18 cellular contexts compared by ENCODE assay signal in genomic region chr5:53712327-53712726, GRCh38.
DNase-seq lines count a peak whose midpoint lies in the region; ATAC-seq, FAIRE-seq and TF ChIP-seq lines count a peak whose summit lies in the region.
"Had no signal": no experiment of that assay in that cellular context is flagged by ENCODE, and none has a peak within 500 bp of the region (broad histone marks: within the 10 kb centered on the region; RNA-seq: fewer than 3 reads in every experiment).

No MANE protein-coding gene starts in this region.

- WGBS in sigmoid colon, 2 donors, result 93 to 98% methylated on average over 4 of the region's 4 CpGs
- WGBS in mesenchymal stem cell, result 89% methylated on average over 4 of the region's 4 CpGs
- no CpG with 5 or more reads among the region's 4 CpGs for WGBS in H9 (ENCODE audit: extremely low coverage, insufficient read length, low lambda C conversion rate)

- TF ChIP-seq POLR2A in sigmoid colon (IDR thresholded peaks at IDR 0.05), result no peak

- TF ChIP-seq CTCF in sigmoid colon (IDR thresholded peaks at IDR 0.05) (no peak), H9 (conservative IDR thresholded peaks at IDR 0.05) (no peak), glutamatergic neuron (IDR thresholded peaks at IDR 0.05; ENCODE audit: partially characterized antibody, unreplicated experiment) (no peak)

- H2BK15ac ChIP-seq in mesenchymal stem cell (ENCODE audit: low read depth, poor library complexity, severe bottlenecking), result no peak overlapping the region
- H2BK15ac ChIP-seq in H9 (ENCODE audit: low read depth, low read length), result no peak overlapping the region

- H2BK120ac ChIP-seq in mesenchymal stem cell (ENCODE audit: low read depth, low read length) (no peak overlapping the region), H9 (ENCODE audit: low read depth, low read length, poor library complexity, severe bottlenecking) (no peak overlapping the region)

- H3K9me3 Mint-ChIP-seq in H9 (peaks cover 22 to 30% of the 10 kb centered on the region in 2 experiments), T-cell (peaks cover 31 to 48% (median 45%) of the 10 kb centered on the region in 3 donors), glutamatergic neuron (ENCODE audit: unreplicated experiment) (peaks cover 4% of the 10 kb centered on the region)

- H3K4me1 Mint-ChIP-seq in H9, result peaks cover 7 to 8% of the 10 kb centered on the region in 2 experiments; a peak in 3 of 4 replicates
- H3K4me1 Mint-ChIP-seq in T-cell, result no peaks in the 10 kb centered on the region
- no peaks in the 10 kb centered on the region for H3K4me1 Mint-ChIP-seq in glutamatergic neuron (ENCODE audit: low read depth, unreplicated experiment)

- H3K9ac ChIP-seq in mesenchymal stem cell (ENCODE audit: low read length), result no peak overlapping the region
- H3K9ac ChIP-seq in H9 (ENCODE audit: extremely low read depth, insufficient read length, low read length), result no peak overlapping the region

- CTCF ChIA-PET in T-cell (lab: Charles Lee), result no interaction called here

- FAIRE-seq in HTR-8/SVneo (lab: Jason Lieb, UNC), result peak; percentile 66
- FAIRE-seq: GM19239, H54 had no signal

- no peak for TF ChIP-seq EP300 in sigmoid colon (IDR thresholded peaks at IDR 0.05)

- peak; percentile 10 for DNase-seq in EH (ENCODE audit: low read depth)
- DNase-seq in HTR-8/SVneo (ENCODE audit: insufficient read length, low spot score), result no peak
- DNase-seq in fibroblast of gingiva (ENCODE audit: low read depth), result peak; percentile 79
- peak; percentile 53 for DNase-seq in sigmoid colon
- no peak for DNase-seq in mesenchymal stem cell
- no peak for DNase-seq in H9
- no peak for DNase-seq in T-cell
- DNase-seq in glutamatergic neuron, result no peak
- DNase-seq: C1 segment of cervical spinal cord, DMS 273 treated with DMSO at 0.1 percent for 48 hours, NCI-H1436, NCI-H2029 treated with DMSO at 0.1 percent for 48 hours, NCI-H2227 treated with DMSO at 0.1 percent for 48 hours, NCI-H524 treated with DMSO at 0.1 percent for 48 hours, Right ventricle myocardium superior had no signal

- H4K8ac ChIP-seq in mesenchymal stem cell (ENCODE audit: low read length), result no peak overlapping the region
- H4K8ac ChIP-seq in H9 (replicated peaks; ENCODE audit: insufficient read length, low read depth, low read length), result no peak overlapping the region

- H3K36me3 Mint-ChIP-seq in H9 (ENCODE audit: insufficient read depth in 1 of 3, low read depth in 3 of 3), result peaks cover 13 to 20% (median 17%) of the 10 kb centered on the region in 3 experiments
- H3K36me3 Mint-ChIP-seq in T-cell, result peaks cover 3% of the 10 kb centered on the region
- H3K36me3 Mint-ChIP-seq in glutamatergic neuron (ENCODE audit: unreplicated experiment), result peaks cover 19% of the 10 kb centered on the region

- H3K23me2 ChIP-seq in H9 (ENCODE audit: insufficient read length, low read depth, low read length, poor library complexity, severe bottlenecking), result no peaks in the 10 kb centered on the region

- H3K27me3 ChIP-seq in sigmoid colon (no peaks in the 10 kb centered on the region), mesenchymal stem cell (ENCODE audit: control insufficient read depth in 1 of 2, insufficient read depth in 1 of 2, low read length in 2 of 2) (no peaks in the 10 kb centered on the region), H9 (ENCODE audit: insufficient read depth, low read length) (no peaks in the 10 kb centered on the region)

- H3K27ac ChIP-seq in sigmoid colon, result no peak overlapping the region
- no peak overlapping the region for H3K27ac ChIP-seq in mesenchymal stem cell (ENCODE audit: low read length, poor library complexity, severe bottlenecking)
- H3K27ac ChIP-seq in H9 (ENCODE audit: insufficient read length, low read depth, low read length), result no peak overlapping the region
- H3K27ac ChIP-seq: SK-N-MC had no signal

- H3K4me3 ChIP-seq in sigmoid colon (no peak overlapping the region), mesenchymal stem cell (ENCODE audit: insufficient read depth in 1 of 2, low read depth in 1 of 2, low read length in 2 of 2) (no peak overlapping the region)
- H3K4me3 ChIP-seq: SK-N-MC had no signal

- POLR2A ChIA-PET in T-cell (lab: Charles Lee), result no interaction called here

- H2BK5ac ChIP-seq in mesenchymal stem cell (ENCODE audit: low read depth, low read length, poor library complexity, severe bottlenecking), result no peak overlapping the region
- no peak overlapping the region for H2BK5ac ChIP-seq in H9 (ENCODE audit: insufficient read length, low read length)

- H3K27me3 Mint-ChIP-seq in H9 (ENCODE audit: low read depth) (no peaks in the 10 kb centered on the region; the same call in 1 of the 2 replicates), T-cell (peaks cover 0 to 2% of the 10 kb centered on the region in 2 donors), glutamatergic neuron (ENCODE audit: unreplicated experiment) (peaks cover 3% of the 10 kb centered on the region)

- no peak overlapping the region for H4K5ac ChIP-seq in H9 (ENCODE audit: insufficient read length, low read depth, low read length)

- no peak overlapping the region for H3K56ac ChIP-seq in H9 (ENCODE audit: insufficient read length, low read depth, low read length)

- H2AFZ ChIP-seq in mesenchymal stem cell (ENCODE audit: low read depth, low read length) (no peak overlapping the region), H9 (ENCODE audit: low read length) (no peak overlapping the region)

- H2AK5ac ChIP-seq in mesenchymal stem cell (ENCODE audit: low read length, severe bottlenecking) (no peak overlapping the region), H9 (ENCODE audit: insufficient read length, low read length) (no peak overlapping the region)

- no peak overlapping the region for H2BK20ac ChIP-seq in H9 (ENCODE audit: low read depth, low read length, poor library complexity, severe bottlenecking)

- H3K36me3 ChIP-seq in sigmoid colon (no peaks in the 10 kb centered on the region), mesenchymal stem cell (ENCODE audit: control insufficient read depth in 1 of 2, insufficient read depth in 2 of 2, low read depth in 1 of 2, low read length in 2 of 2) (no peaks in the 10 kb centered on the region)

- peaks cover 0 to 9% (median 6%) of the 10 kb centered on the region in 4 donors for H3K9me3 ChIP-seq in sigmoid colon
- peaks cover 32% of the 10 kb centered on the region for H3K9me3 ChIP-seq in mesenchymal stem cell (ENCODE audit: control insufficient read depth, low read length)
- no peaks in the 10 kb centered on the region for H3K9me3 ChIP-seq in H9 (ENCODE audit: control insufficient read depth, low read depth, low read length)

- H3T11ph ChIP-seq in H9 (ENCODE audit: low read length), result no peak overlapping the region

- intact Hi-C loops in sigmoid colon (cut with DNase I), result no loop called here

- H2BK12ac ChIP-seq in mesenchymal stem cell (ENCODE audit: low read length in 2 of 2), result no peak overlapping the region
- H2BK12ac ChIP-seq in H9 (ENCODE audit: insufficient read length, low read depth, low read length), result no peak overlapping the region

- no peak overlapping the region for H3K14ac ChIP-seq in mesenchymal stem cell (ENCODE audit: low read length in 2 of 2)
- no peak overlapping the region; the same call in 1 of the 2 replicates for H3K14ac ChIP-seq in H9 (ENCODE audit: insufficient read depth, low read length)

- no peak overlapping the region for H3K4me2 ChIP-seq in mesenchymal stem cell (ENCODE audit: low read length, poor library complexity, severe bottlenecking)
- no peak overlapping the region for H3K4me2 ChIP-seq in H9 (ENCODE audit: insufficient read depth, insufficient read length, low read length)

- no peak overlapping the region for H3K4me3 Mint-ChIP-seq in H9
- H3K4me3 Mint-ChIP-seq in T-cell, result no peak overlapping the region
- no peak overlapping the region for H3K4me3 Mint-ChIP-seq in glutamatergic neuron (ENCODE audit: unreplicated experiment)

- no peaks in the 10 kb centered on the region for H4K20me1 ChIP-seq in H9 (ENCODE audit: control insufficient read depth, insufficient read depth, insufficient read length)

- H3K23ac ChIP-seq in mesenchymal stem cell (ENCODE audit: low read length in 2 of 2), result no peak overlapping the region
- no peak overlapping the region for H3K23ac ChIP-seq in H9 (ENCODE audit: insufficient read length, low read depth, low read length)

- H3K79me1 ChIP-seq in mesenchymal stem cell (replicated peaks; ENCODE audit: low read length, poor library complexity, severe bottlenecking) (no peaks in the 10 kb centered on the region), H9 (ENCODE audit: insufficient read depth, low read depth, low read length, poor library complexity, severe bottlenecking) (no peaks in the 10 kb centered on the region)

- no peak for ATAC-seq in T-cell (replicated peaks in 1 of 4)

- no peak overlapping the region for H3K4ac ChIP-seq in mesenchymal stem cell (ENCODE audit: low read depth in 1 of 2, low read length in 2 of 2)
- no peak overlapping the region for H3K4ac ChIP-seq in H9 (ENCODE audit: low read depth, low read length)

- no peaks in the 10 kb centered on the region for H3K79me2 ChIP-seq in H9 (ENCODE audit: insufficient read depth, low read length)

- H3K18ac ChIP-seq in mesenchymal stem cell (ENCODE audit: low read depth in 1 of 2, low read length in 2 of 2), result no peak overlapping the region
- no peak overlapping the region for H3K18ac ChIP-seq in H9 (ENCODE audit: insufficient read length, low read depth, low read length)

- H3K27ac Mint-ChIP-seq in H9, result no peak overlapping the region; a peak in 1 of 7 replicates
- no peak overlapping the region for H3K27ac Mint-ChIP-seq in T-cell
- H3K27ac Mint-ChIP-seq in glutamatergic neuron (ENCODE audit: unreplicated experiment), result no peak overlapping the region

- H4K91ac ChIP-seq in mesenchymal stem cell (ENCODE audit: low read length), result no peak overlapping the region
- H4K91ac ChIP-seq in H9 (ENCODE audit: insufficient read length, low read depth, low read length), result no peak overlapping the region

- H3K4me1 ChIP-seq in sigmoid colon (no peaks in the 10 kb centered on the region), mesenchymal stem cell (ENCODE audit: control insufficient read depth, insufficient read depth, low read depth, low read length) (no peaks in the 10 kb centered on the region), H9 (ENCODE audit: insufficient read depth, low read length) (no peaks in the 10 kb centered on the region)

Comparison
In these comparisons a context has a peak if more than half of its experiments do, and no peak if none do; other contexts are left out.
1. DNase-seq: peak in EH (single experiment), fibroblast of gingiva (single experiment) and sigmoid colon (single experiment); none in HTR-8/SVneo (single experiment), mesenchymal stem cell (single experiment), H9 (single experiment), T-cell (0 of 34) and glutamatergic neuron (single experiment).